ENCODE assay signal across 8 cellular contexts in the genomic region with DNA sequence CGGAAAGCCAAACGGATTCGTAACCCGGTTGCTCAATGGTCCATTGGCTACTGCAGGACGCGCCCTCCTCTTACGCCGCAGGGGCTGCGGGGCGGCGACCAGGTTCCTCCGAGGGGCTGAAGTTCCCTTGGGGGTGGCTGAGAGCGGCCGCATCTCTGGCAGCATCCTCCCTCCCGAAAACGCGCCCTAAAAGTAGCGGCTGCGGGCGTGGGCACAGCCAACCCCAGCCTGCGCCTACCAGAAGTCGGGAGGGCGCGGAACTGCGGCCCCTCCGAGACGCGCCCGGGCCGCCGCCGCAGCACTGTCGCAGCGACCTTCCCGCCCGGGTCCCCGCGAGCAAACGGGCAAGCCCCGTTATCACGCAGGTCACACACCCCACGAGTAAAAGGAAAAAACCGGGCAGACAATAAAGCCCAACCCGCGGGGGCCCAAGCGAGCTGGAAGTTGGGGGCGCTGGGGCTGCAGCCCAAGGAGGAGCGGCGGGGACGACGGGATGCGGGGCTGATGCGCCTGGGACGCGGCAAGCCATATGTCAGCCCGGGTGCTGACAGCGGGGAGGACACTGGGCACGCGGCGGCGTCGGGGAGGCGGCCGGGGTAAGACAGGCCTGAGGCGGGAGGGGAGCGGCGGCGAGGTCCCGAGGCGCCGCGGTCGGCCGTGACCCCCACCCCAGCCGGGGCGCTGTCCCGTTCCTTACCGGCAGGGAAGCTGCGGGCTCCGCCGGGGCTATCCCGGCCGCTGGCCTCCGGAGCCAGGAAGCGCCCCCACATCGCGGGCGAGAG. TPM values are rescaled to one million over a fixed set of nuclear protein-coding genes. Genes with fewer than 3 reads are reported as not detected.
DNase-seq lines count a peak whose midpoint lies in the region; TF ChIP-seq lines count a peak whose summit lies in the region.

No MANE protein-coding gene starts in this region.

- no peaks in the 10 kb centered on the region for H3K36me3 ChIP-seq in ectodermal cell (ENCODE audit: control insufficient read depth, insufficient read depth, low read length)

- peaks cover 17% of the 10 kb centered on the region for H3K27me3 ChIP-seq in ectodermal cell (ENCODE audit: control insufficient read depth, insufficient read depth, low read length, poor library complexity, severe bottlenecking)

- no peaks in the 10 kb centered on the region for H3K4me1 ChIP-seq in ectodermal cell (ENCODE audit: control insufficient read depth, insufficient read depth, low read length)

- H3K4me3 Mint-ChIP-seq in activated CD4-positive, alpha-beta T cell treated with anti-CD3 and anti-CD28 coated beads, Interleukin-2, amount 10 ng/mL, durations not matched to agents 24 days and 14 days: peak overlapping the region; percentile 90

- H3K9me3 Mint-ChIP-seq in activated CD4-positive, alpha-beta T cell treated with anti-CD3 and anti-CD28 coated beads, Interleukin-2, amount 10 ng/mL, durations not matched to agents 24 days and 14 days: no peaks in the 10 kb centered on the region

- peak overlapping the region; percentile 70 for H3K4me3 ChIP-seq in HFF-Myc (replicated peaks; ENCODE audit: low read depth, low read length)
- peak overlapping the region; percentile 67 for H3K4me3 ChIP-seq in ectodermal cell (ENCODE audit: insufficient read depth, low read depth, low read length)

- H3K4me1 Mint-ChIP-seq in activated CD4-positive, alpha-beta T cell treated with anti-CD3 and anti-CD28 coated beads, Interleukin-2, amount 10 ng/mL, durations not matched to agents 24 days and 14 days: peaks cover 24% of the 10 kb centered on the region

- no peaks in the 10 kb centered on the region for H3K27me3 Mint-ChIP-seq in activated CD4-positive, alpha-beta T cell treated with anti-CD3 and anti-CD28 coated beads, Interleukin-2, amount 10 ng/mL, durations not matched to agents 24 days and 14 days

- H3K27ac ChIP-seq in ectodermal cell (ENCODE audit: insufficient read depth, low read depth, low read length, poor library complexity, severe bottlenecking): peak overlapping the region; percentile 66

- DNase-seq in NCI-H345 (lab: John Stamatoyannopoulos, UW): peak; percentile 65
- no peak for DNase-seq in NCI-H345 treated with DMSO at 0.1 percent for 48 hours (lab: John Stamatoyannopoulos, UW; ENCODE audit: unreplicated experiment)
- no peak for DNase-seq in HFF-Myc (ENCODE audit: extremely low read depth, low read depth)
- peak; percentile 29 for DNase-seq in NCI-H1105 (lab: John Stamatoyannopoulos, UW)
- DNase-seq in activated CD4-positive, alpha-beta T cell treated with anti-CD3 and anti-CD28 coated beads, Interleukin-2, amount 10 ng/mL, durations not matched to agents 24 days and 14 days: peak; percentile 85
- peak; percentile 62 to 67 for DNase-seq in lung microvascular endothelial cell (ENCODE audit: low read depth in 2 of 2)
- peak; percentile 14 to 16 for DNase-seq in stimulated activated CD8-positive, alpha-beta memory T cell treated with anti-CD3 and anti-CD28 coated beads, Interleukin-7, amount 100 ng/mL, for 1 hour (ENCODE audit: low read depth in 2 of 2)

- WGBS in ectodermal cell, 2 experiments: 0% methylated on average over 88 of the region's 88 CpGs

- no peaks in the 10 kb centered on the region for H3K9me3 ChIP-seq in ectodermal cell (ENCODE audit: control insufficient read depth, low read length)

- H3K27ac Mint-ChIP-seq in activated CD4-positive, alpha-beta T cell treated with anti-CD3 and anti-CD28 coated beads, Interleukin-2, amount 10 ng/mL, durations not matched to agents 24 days and 14 days: peak overlapping the region; percentile 88

- peaks cover 20% of the 10 kb centered on the region for H3K36me3 Mint-ChIP-seq in activated CD4-positive, alpha-beta T cell treated with anti-CD3 and anti-CD28 coated beads, Interleukin-2, amount 10 ng/mL, durations not matched to agents 24 days and 14 days (ENCODE audit: low read depth)

- TF ChIP-seq CTCF in HFF-Myc (IDR thresholded peaks at IDR 0.05; ENCODE audit: low read depth, low read length, missing control alignments): no peak

- intact Hi-C loops in activated CD4-positive, alpha-beta T cell treated with anti-CD3 and anti-CD28 coated beads, Interleukin-2, amount 10 ng/mL, durations not matched to agents 24 days and 14 days (cut with micrococcal nuclease): loop anchor here (1.0 to 10.0 kb wide), 7 partner anchors 60 to 424 kb away; a partner anchor contains a TSS

RNA-seq across cellular contexts. Expression of a gene that starts 0.7 kb away (rescaled TPM):
- total RNA-seq in activated CD4-positive, alpha-beta T cell treated with anti-CD3 and anti-CD28 coated beads, Interleukin-2, amount 10 ng/mL, durations not matched to agents 24 days and 14 days: 42.3 and 42.7 TPM in 2 replicates
- polyA plus RNA-seq in ectodermal cell (2013, experiment 1 of 4): 4.4 TPM
- polyA plus RNA-seq in ectodermal cell (2013, experiment 2 of 4): 3.1 TPM
- 3.2 TPM for polyA plus RNA-seq in ectodermal cell (2013, experiment 3 of 4)
- polyA plus RNA-seq in ectodermal cell (2013, experiment 4 of 4): 3.6 TPM
- total RNA-seq in lung microvascular endothelial cell: 5.0 and 14.3 TPM in 2 replicates

Comparison
In these comparisons a context has a peak if more than half of its experiments do, and no peak if none do; other contexts are left out.
1. DNase-seq: peak in NCI-H345 (single experiment), NCI-H1105 (single experiment), activated CD4-positive, alpha-beta T cell treated with anti-CD3 and anti-CD28 coated beads, Interleukin-2, amount 10 ng/mL, durations not matched to agents 24 days and 14 days (single experiment), lung microvascular endothelial cell (2 of 2) and stimulated activated CD8-positive, alpha-beta memory T cell treated with anti-CD3 and anti-CD28 coated beads, Interleukin-7, amount 100 ng/mL, for 1 hour (2 of 2); none in NCI-H345 treated with DMSO at 0.1 percent for 48 hours (single experiment) and HFF-Myc (single experiment).